1 cellular context compared by ENCODE assay signal in the genomic region with DNA sequence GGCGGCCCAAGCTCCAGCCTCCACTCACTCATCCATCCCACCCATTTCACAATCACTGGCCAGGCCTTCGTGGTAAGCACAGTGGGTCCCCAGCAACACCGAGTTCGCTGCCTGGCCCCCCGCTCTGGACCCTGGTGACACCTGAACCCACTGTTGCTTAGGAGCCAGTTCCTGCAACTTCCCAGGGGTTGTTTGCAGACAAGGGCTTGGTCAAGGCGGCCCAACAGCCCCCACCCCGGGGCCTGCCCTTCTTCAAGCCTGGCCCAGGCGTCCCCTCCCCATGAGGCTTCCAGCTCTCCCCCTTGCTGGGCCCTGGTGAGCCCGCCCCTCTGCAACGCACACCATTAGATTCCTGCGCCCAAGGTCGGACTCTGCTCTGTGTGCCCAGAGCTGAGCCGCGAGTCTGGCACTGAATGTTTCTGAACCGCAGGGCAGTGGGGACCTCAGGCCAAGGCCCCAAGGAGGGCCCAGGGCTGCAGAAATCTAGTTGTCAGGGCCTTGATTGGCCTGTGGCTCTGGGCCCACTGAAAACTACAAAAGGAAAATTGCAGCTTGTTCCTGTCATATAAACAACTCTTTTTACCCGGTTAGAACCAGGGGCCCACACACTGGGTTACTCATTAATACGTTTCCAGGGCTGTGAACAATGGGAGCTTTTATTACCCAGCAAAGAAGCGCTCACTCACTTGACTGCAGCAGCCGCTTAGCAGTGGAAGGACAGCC.
A peak's percentile ranks its signal among the peaks of the same experiment; 100 is the strongest.
TF ChIP-seq lines count a peak whose summit lies in the region.

No MANE protein-coding gene starts in this region.

TF ChIP-seq in HepG2, 621 proteins besides CTCF, POLR2A, EP300 and RAD21 (continued from another document and continues in another):
- TF ChIP-seq, protein P1, sequence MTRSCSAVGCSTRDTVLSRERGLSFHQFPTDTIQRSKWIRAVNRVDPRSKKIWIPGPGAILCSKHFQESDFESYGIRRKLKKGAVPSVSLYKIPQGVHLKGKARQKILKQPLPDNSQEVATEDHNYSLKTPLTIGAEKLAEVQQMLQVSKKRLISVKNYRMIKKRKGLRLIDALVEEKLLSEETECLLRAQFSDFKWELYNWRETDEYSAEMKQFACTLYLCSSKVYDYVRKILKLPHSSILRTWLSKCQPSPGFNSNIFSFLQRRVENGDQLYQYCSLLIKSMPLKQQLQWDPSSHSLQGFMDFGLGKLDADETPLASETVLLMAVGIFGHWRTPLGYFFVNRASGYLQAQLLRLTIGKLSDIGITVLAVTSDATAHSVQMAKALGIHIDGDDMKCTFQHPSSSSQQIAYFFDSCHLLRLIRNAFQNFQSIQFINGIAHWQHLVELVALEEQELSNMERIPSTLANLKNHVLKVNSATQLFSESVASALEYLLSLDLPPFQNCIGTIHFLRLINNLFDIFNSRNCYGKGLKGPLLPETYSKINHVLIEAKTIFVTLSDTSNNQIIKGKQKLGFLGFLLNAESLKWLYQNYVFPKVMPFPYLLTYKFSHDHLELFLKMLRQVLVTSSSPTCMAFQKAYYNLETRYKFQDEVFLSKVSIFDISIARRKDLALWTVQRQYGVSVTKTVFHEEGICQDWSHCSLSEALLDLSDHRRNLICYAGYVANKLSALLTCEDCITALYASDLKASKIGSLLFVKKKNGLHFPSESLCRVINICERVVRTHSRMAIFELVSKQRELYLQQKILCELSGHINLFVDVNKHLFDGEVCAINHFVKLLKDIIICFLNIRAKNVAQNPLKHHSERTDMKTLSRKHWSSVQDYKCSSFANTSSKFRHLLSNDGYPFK (CRISPR knock-in tag; IDR thresholded peaks at IDR 0.05; ENCODE audit: borderline replicate concordance) = no peak
- TF ChIP-seq, protein P2, sequence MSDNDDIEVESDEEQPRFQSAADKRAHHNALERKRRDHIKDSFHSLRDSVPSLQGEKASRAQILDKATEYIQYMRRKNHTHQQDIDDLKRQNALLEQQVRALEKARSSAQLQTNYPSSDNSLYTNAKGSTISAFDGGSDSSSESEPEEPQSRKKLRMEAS (IDR thresholded peaks at IDR 0.05) = no peak
- no peak for TF ChIP-seq EZH2 (conservative IDR thresholded peaks at IDR 0.05; ENCODE audit: low read depth, low read length)
- no peak for TF ChIP-seq FLYWCH1 (CRISPR knock-in tag; IDR thresholded peaks at IDR 0.05)
- TF ChIP-seq ZNF547 (CRISPR knock-in tag; IDR thresholded peaks at IDR 0.05) = peak; percentile 65; the same call in 1 of the 2 replicates
- TF ChIP-seq, protein P3, sequence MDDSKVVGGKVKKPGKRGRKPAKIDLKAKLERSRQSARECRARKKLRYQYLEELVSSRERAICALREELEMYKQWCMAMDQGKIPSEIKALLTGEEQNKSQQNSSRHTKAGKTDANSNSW (CRISPR knock-in tag; IDR thresholded peaks at IDR 0.05; ENCODE audit: borderline replicate concordance) = no peak
- TF ChIP-seq ZNF577 (CRISPR knock-in tag; IDR thresholded peaks at IDR 0.05; ENCODE audit: borderline replicate concordance, low read depth) = no peak
- TF ChIP-seq REPIN1 (CRISPR knock-in tag; IDR thresholded peaks at IDR 0.05; ENCODE audit: borderline replicate concordance, low read depth) = peak; percentile 95
- TF ChIP-seq ZNF563 (CRISPR knock-in tag; IDR thresholded peaks at IDR 0.05) = peak; percentile 66; the same call in 1 of the 2 replicates
- no peak for TF ChIP-seq ATAD3A (CRISPR knock-in tag; IDR thresholded peaks at IDR 0.05)
- TF ChIP-seq, protein P4, sequence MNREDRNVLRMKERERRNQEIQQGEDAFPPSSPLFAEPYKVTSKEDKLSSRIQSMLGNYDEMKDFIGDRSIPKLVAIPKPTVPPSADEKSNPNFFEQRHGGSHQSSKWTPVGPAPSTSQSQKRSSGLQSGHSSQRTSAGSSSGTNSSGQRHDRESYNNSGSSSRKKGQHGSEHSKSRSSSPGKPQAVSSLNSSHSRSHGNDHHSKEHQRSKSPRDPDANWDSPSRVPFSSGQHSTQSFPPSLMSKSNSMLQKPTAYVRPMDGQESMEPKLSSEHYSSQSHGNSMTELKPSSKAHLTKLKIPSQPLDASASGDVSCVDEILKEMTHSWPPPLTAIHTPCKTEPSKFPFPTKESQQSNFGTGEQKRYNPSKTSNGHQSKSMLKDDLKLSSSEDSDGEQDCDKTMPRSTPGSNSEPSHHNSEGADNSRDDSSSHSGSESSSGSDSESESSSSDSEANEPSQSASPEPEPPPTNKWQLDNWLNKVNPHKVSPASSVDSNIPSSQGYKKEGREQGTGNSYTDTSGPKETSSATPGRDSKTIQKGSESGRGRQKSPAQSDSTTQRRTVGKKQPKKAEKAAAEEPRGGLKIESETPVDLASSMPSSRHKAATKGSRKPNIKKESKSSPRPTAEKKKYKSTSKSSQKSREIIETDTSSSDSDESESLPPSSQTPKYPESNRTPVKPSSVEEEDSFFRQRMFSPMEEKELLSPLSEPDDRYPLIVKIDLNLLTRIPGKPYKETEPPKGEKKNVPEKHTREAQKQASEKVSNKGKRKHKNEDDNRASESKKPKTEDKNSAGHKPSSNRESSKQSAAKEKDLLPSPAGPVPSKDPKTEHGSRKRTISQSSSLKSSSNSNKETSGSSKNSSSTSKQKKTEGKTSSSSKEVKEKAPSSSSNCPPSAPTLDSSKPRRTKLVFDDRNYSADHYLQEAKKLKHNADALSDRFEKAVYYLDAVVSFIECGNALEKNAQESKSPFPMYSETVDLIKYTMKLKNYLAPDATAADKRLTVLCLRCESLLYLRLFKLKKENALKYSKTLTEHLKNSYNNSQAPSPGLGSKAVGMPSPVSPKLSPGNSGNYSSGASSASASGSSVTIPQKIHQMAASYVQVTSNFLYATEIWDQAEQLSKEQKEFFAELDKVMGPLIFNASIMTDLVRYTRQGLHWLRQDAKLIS (CRISPR knock-in tag; IDR thresholded peaks at IDR 0.05) = no peak
- TF ChIP-seq ZNF878 (CRISPR knock-in tag; IDR thresholded peaks at IDR 0.05) = peak; percentile 82
- no peak for TF ChIP-seq IKZF4 (CRISPR knock-in tag; IDR thresholded peaks at IDR 0.05; ENCODE audit: borderline replicate concordance, low read depth, not compliant biosample characterization)
- TF ChIP-seq ZMYM4 (CRISPR knock-in tag; IDR thresholded peaks at IDR 0.05) = peak; percentile 43
- peak; percentile 72; the same call in 1 of the 2 replicates for TF ChIP-seq SMYD3 (CRISPR knock-in tag; IDR thresholded peaks at IDR 0.05)
- no peak for TF ChIP-seq NFATC3 (CRISPR knock-in tag; IDR thresholded peaks at IDR 0.05)
- peak; percentile 60; the same call in 1 of the 2 replicates for TF ChIP-seq BRD4 (CRISPR knock-in tag; IDR thresholded peaks at IDR 0.05)
- TF ChIP-seq, protein P5, sequence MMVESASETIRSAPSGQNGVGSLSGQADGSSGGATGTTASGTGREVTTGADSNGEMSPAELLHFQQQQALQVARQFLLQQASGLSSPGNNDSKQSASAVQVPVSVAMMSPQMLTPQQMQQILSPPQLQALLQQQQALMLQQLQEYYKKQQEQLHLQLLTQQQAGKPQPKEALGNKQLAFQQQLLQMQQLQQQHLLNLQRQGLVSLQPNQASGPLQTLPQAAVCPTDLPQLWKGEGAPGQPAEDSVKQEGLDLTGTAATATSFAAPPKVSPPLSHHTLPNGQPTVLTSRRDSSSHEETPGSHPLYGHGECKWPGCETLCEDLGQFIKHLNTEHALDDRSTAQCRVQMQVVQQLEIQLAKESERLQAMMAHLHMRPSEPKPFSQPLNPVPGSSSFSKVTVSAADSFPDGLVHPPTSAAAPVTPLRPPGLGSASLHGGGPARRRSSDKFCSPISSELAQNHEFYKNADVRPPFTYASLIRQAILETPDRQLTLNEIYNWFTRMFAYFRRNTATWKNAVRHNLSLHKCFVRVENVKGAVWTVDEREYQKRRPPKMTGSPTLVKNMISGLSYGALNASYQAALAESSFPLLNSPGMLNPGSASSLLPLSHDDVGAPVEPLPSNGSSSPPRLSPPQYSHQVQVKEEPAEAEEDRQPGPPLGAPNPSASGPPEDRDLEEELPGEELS (CRISPR knock-in tag; IDR thresholded peaks at IDR 0.05) = peak; percentile 93
- TF ChIP-seq HNRNPL (IDR thresholded peaks at IDR 0.05; ENCODE audit: low read depth, low read length) = peak; percentile 96
- TF ChIP-seq KDM3A (CRISPR knock-in tag; IDR thresholded peaks at IDR 0.05; ENCODE audit: low read depth) = no peak; the same call in 1 of the 2 replicates
- TF ChIP-seq ZNF7 (CRISPR knock-in tag; IDR thresholded peaks at IDR 0.05) = no peak
- peak; percentile 57 for TF ChIP-seq ZNF629 (CRISPR knock-in tag; conservative IDR thresholded peaks at IDR 0.05)
- no peak for TF ChIP-seq ZEB1 (IDR thresholded peaks at IDR 0.05; ENCODE audit: insufficient replicate concordance, low read depth)
- peak; percentile 97 for TF ChIP-seq GATAD2A (CRISPR knock-in tag; IDR thresholded peaks at IDR 0.05)
- 0 out of 2 replicates have a peak, but pooled peaks have one; percentile 41 for TF ChIP-seq KDM4B (CRISPR knock-in tag; IDR thresholded peaks at IDR 0.05)
- TF ChIP-seq JARID2 (CRISPR knock-in tag; IDR thresholded peaks at IDR 0.05; ENCODE audit: insufficient replicate concordance) = no peak
- TF ChIP-seq, protein P6, sequence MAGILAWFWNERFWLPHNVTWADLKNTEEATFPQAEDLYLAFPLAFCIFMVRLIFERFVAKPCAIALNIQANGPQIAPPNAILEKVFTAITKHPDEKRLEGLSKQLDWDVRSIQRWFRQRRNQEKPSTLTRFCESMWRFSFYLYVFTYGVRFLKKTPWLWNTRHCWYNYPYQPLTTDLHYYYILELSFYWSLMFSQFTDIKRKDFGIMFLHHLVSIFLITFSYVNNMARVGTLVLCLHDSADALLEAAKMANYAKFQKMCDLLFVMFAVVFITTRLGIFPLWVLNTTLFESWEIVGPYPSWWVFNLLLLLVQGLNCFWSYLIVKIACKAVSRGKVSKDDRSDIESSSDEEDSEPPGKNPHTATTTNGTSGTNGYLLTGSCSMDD (CRISPR knock-in tag; IDR thresholded peaks at IDR 0.05) = no peak
- peak; percentile 50; the same call in 1 of the 2 replicates for TF ChIP-seq ZFP37 (CRISPR knock-in tag; IDR thresholded peaks at IDR 0.05; ENCODE audit: borderline replicate concordance)
- no peak for TF ChIP-seq ATM (IDR thresholded peaks at IDR 0.05; ENCODE audit: borderline replicate concordance)
- TF ChIP-seq ZBTB8A (CRISPR knock-in tag; IDR thresholded peaks at IDR 0.05; ENCODE audit: borderline replicate concordance, low read depth) = no peak
- no peak for TF ChIP-seq NR0B2 (CRISPR knock-in tag; IDR thresholded peaks at IDR 0.05)
- TF ChIP-seq ELF4 (CRISPR knock-in tag; IDR thresholded peaks at IDR 0.05; ENCODE audit: borderline replicate concordance) = no peak
- TF ChIP-seq ZNF317 (CRISPR knock-in tag; IDR thresholded peaks at IDR 0.05) = peak; percentile 66; the same call in 1 of the 2 replicates
- TF ChIP-seq AGO1 (IDR thresholded peaks at IDR 0.05; ENCODE audit: low read depth, low read length, poor library complexity, severe bottlenecking) = peak; percentile 54
- TF ChIP-seq ZBTB37 (CRISPR knock-in tag; IDR thresholded peaks at IDR 0.05) = no peak
- TF ChIP-seq, protein P7, sequence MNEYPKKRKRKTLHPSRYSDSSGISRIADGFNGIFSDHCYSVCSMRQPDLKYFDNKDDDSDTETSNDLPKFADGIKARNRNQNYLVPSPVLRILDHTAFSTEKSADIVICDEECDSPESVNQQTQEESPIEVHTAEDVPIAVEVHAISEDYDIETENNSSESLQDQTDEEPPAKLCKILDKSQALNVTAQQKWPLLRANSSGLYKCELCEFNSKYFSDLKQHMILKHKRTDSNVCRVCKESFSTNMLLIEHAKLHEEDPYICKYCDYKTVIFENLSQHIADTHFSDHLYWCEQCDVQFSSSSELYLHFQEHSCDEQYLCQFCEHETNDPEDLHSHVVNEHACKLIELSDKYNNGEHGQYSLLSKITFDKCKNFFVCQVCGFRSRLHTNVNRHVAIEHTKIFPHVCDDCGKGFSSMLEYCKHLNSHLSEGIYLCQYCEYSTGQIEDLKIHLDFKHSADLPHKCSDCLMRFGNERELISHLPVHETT (CRISPR knock-in tag; conservative IDR thresholded peaks at IDR 0.05) = peak; percentile 25; the same call in 1 of the 2 replicates
- TF ChIP-seq KAT7 (CRISPR knock-in tag; IDR thresholded peaks at IDR 0.05; ENCODE audit: borderline replicate concordance) = no peak
- TF ChIP-seq EED (CRISPR knock-in tag; IDR thresholded peaks at IDR 0.05) = no peak
- TF ChIP-seq IRF2 (CRISPR knock-in tag; IDR thresholded peaks at IDR 0.05) = peak; percentile 53
- TF ChIP-seq, protein P8, sequence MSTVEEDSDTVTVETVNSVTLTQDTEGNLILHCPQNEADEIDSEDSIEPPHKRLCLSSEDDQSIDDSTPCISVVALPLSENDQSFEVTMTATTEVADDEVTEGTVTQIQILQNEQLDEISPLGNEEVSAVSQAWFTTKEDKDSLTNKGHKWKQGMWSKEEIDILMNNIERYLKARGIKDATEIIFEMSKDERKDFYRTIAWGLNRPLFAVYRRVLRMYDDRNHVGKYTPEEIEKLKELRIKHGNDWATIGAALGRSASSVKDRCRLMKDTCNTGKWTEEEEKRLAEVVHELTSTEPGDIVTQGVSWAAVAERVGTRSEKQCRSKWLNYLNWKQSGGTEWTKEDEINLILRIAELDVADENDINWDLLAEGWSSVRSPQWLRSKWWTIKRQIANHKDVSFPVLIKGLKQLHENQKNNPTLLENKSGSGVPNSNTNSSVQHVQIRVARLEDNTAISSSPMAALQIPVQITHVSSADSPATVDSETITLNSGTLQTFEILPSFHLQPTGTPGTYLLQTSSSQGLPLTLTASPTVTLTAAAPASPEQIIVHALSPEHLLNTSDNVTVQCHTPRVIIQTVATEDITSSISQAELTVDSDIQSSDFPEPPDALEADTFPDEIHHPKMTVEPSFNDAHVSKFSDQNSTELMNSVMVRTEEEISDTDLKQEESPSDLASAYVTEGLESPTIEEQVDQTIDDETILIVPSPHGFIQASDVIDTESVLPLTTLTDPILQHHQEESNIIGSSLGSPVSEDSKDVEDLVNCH (CRISPR knock-in tag; IDR thresholded peaks at IDR 0.05) = no peak
- TF ChIP-seq ZNF180 (CRISPR knock-in tag; IDR thresholded peaks at IDR 0.05; ENCODE audit: borderline replicate concordance, low read depth) = peak; percentile 45; the same call in 1 of the 2 replicates
